ENCODE assay signal across 8 cellular contexts in genomic region chr5:109411627-109412026, GRCh38. TPM values are rescaled to one million over a fixed set of nuclear protein-coding genes. Genes with fewer than 3 reads are reported as not detected.
DNase-seq lines count a peak whose midpoint lies in the region; ATAC-seq, FAIRE-seq and TF ChIP-seq lines count a peak whose summit lies in the region.

No MANE protein-coding gene starts in this region.

- SMC1A ChIA-PET in GM12878 (lab: Charles Lee; ENCODE audit: uncharacterized antibody, unreplicated experiment): interaction anchor here (1.0 kb wide), 2 partner anchors 12 to 56 kb away, joined by 3 read pairs; no protein-coding TSS in a partner anchor

- TF ChIP-seq RAD21 in GM12878 (IDR thresholded peaks at IDR 0.05; ENCODE audit: insufficient read depth, low read depth, low read length): no peak

- TF ChIP-seq EP300 in GM12878 (IDR thresholded peaks at IDR 0.05; ENCODE audit: borderline replicate concordance in 1 of 2, control insufficient read depth in 1 of 2, low read depth in 2 of 2, low read length in 2 of 2): no peak

- H3K36me3 ChIP-seq in ACC112 (ENCODE audit: insufficient read depth, low read length) (no peaks in the 10 kb centered on the region), GM12878 (ENCODE audit: control insufficient read depth in 2 of 2, insufficient read depth in 2 of 2, low read length in 1 of 2) (no peaks in the 10 kb centered on the region), mucosa of descending colon (ENCODE audit: low read depth) (peaks cover 4% of the 10 kb centered on the region)

- RAD21 ChIA-PET in GM12878 (lab: Charles Lee; ENCODE audit: unreplicated experiment): no interaction called here

- in situ Hi-C loops in GM12878 (cut with MboI): no loop called here

- H3K79me2 ChIP-seq in ACC112 (ENCODE audit: control insufficient read depth, insufficient read depth, low read length, unreplicated experiment) (peaks cover 25% of the 10 kb centered on the region), GM12878 (ENCODE audit: control insufficient read depth, insufficient read depth, low read length) (peaks cover 29% of the 10 kb centered on the region)

- H3K4me2 ChIP-seq in GM12878 (ENCODE audit: control insufficient read depth, insufficient read depth): peak overlapping the region; percentile 88; the same call in 1 of the 2 replicates

- H3K27me3 ChIP-seq in ACC112 (ENCODE audit: insufficient read depth, low read length) (no peaks in the 10 kb centered on the region), GM12878 (replicated peaks in 1 of 2; ENCODE audit: control insufficient read depth in 2 of 2, insufficient read depth in 2 of 2, low read length in 1 of 2) (no peaks in the 10 kb centered on the region)

- peaks cover 10% of the 10 kb centered on the region; the same call in 2 of the 3 replicates for H3K9me3 ChIP-seq in GM12878 (replicated peaks; ENCODE audit: control insufficient read depth, insufficient read depth, low read length)
- H3K9me3 ChIP-seq in mucosa of descending colon: no peaks in the 10 kb centered on the region

- 95% methylated on average over 3 of the region's 3 CpGs for WGBS in GM12878 (ENCODE audit: insufficient coverage, insufficient replicate concordance, low lambda C conversion rate, missing lambda C conversion rate)

- no TSS peak for BruUV-seq in GM12878 (replicated peaks; lab: Mats Ljungman, UMichigan)

- H2AFZ ChIP-seq in ACC112 (ENCODE audit: low read length, unreplicated experiment) (no peak overlapping the region), GM12878 (ENCODE audit: control insufficient read depth, low read depth, low read length) (peak overlapping the region; percentile 26)

- peaks cover 23% of the 10 kb centered on the region for H3K4me1 ChIP-seq in ACC112 (ENCODE audit: control insufficient read depth, insufficient read depth, low read length, unreplicated experiment)
- H3K4me1 ChIP-seq in GM12878 (ENCODE audit: control insufficient read depth, insufficient read depth, low read length): peaks cover 10% of the 10 kb centered on the region; the same call in 1 of the 2 replicates
- H3K4me1 ChIP-seq in mucosa of descending colon (ENCODE audit: low read depth): peaks cover 17% of the 10 kb centered on the region

- DNase-seq in HS-27A (ENCODE audit: low read depth) (peak; percentile 19), GM12878 (ENCODE audit: low read depth, low spot score) (no peak), medulla oblongata (ENCODE audit: extremely low spot score) (peak; percentile 14), mucosa of descending colon (no peak), DMS153 (lab: John Stamatoyannopoulos, UW) (no peak), NCI-H1092 (lab: John Stamatoyannopoulos, UW) (no peak)

- no peak overlapping the region for H3K9ac ChIP-seq in GM12878 (ENCODE audit: control insufficient read depth, insufficient read depth, low read length)

- FAIRE-seq in GM12878 (lab: Jason Lieb, UNC): no peak

- no peak for TF ChIP-seq POLR2A in GM12878 (IDR thresholded peaks at IDR 0.05; ENCODE audit: low read depth, low read length)

- H3K27ac ChIP-seq in ACC112 (ENCODE audit: low read depth, low read length): peak overlapping the region; percentile 99
- H3K27ac ChIP-seq in GM12878 (ENCODE audit: control insufficient read depth, insufficient read depth): peak overlapping the region; percentile 98; the same call in 1 of the 2 replicates

- intact Hi-C loops in GM12878 (cut with micrococcal nuclease; ENCODE audit: unreplicated experiment) (loop anchor here (2.0 to 5.0 kb wide), 2 partner anchors 277 to 1029 kb away; partner anchors contain the start of genes FBXL17 and MAN2A1), mucosa of descending colon (cut with DNase I, micrococcal nuclease) (no loop called here)

- POLR2A ChIA-PET in GM12878 (lab: Charles Lee): no interaction called here

- CTCF ChIA-PET in GM12878 (lab: Yijun Ruan, JAX): interaction anchor here (1.0 to 2.0 kb wide), 2 partner anchors 54 to 770 kb away, joined by 3 to 4 read pairs; no protein-coding TSS in a partner anchor

- ATAC-seq in GM12878: no peak
- ATAC-seq in mucosa of descending colon: no peak
- no peak for ATAC-seq in HG03139 (IDR thresholded peaks at IDR 0.05; ENCODE audit: unreplicated experiment)

- no peaks in the 10 kb centered on the region for H4K20me1 ChIP-seq in GM12878 (ENCODE audit: control insufficient read depth, insufficient read depth)

- peak overlapping the region; percentile 83; the same call in 1 of the 2 replicates for H3K4me3 ChIP-seq in ACC112 (ENCODE audit: low read depth, low read length)
- no peak overlapping the region for H3K4me3 ChIP-seq in GM12878
- no peak overlapping the region for H3K4me3 ChIP-seq in mucosa of descending colon

- TF ChIP-seq CTCF in GM12878 (IDR thresholded peaks at IDR 0.05 in 2 of 3, conservative IDR thresholded peaks at IDR 0.05 in 1 of 3; ENCODE audit: control insufficient read depth in 2 of 3, extremely low read depth in 1 of 3, insufficient read depth in 1 of 3, low read depth in 3 of 3, low read length in 3 of 3) (no peak), mucosa of descending colon (IDR thresholded peaks at IDR 0.05) (no peak)

TF ChIP-seq in GM12878, 131 proteins besides CTCF, POLR2A, EP300 and RAD21 (continues in another document):
- TF ChIP-seq ATF7 (IDR thresholded peaks at IDR 0.05; ENCODE audit: low read depth) (peak; percentile 90), ZBED1 (IDR thresholded peaks at IDR 0.05; ENCODE audit: borderline replicate concordance) (no peak), CREB1 (IDR thresholded peaks at IDR 0.05; ENCODE audit: low read depth) (peak; percentile 40; the same call in 1 of the 2 replicates), WRNIP1 (IDR thresholded peaks at IDR 0.05; ENCODE audit: borderline replicate concordance, low read depth, low read length) (no peak), RB1 (IDR thresholded peaks at IDR 0.05; ENCODE audit: borderline replicate concordance) (no peak), JUNB (IDR thresholded peaks at IDR 0.05) (peak; percentile 82), USF2 (IDR thresholded peaks at IDR 0.05; ENCODE audit: borderline replicate concordance, low read depth, low read length) (no peak), MEF2B (IDR thresholded peaks at IDR 0.05; ENCODE audit: partially characterized antibody, poor library complexity, severe bottlenecking) (no peak), BRCA1 (IDR thresholded peaks at IDR 0.05; ENCODE audit: low read depth, low read length) (no peak), SMAD5 (IDR thresholded peaks at IDR 0.05; ENCODE audit: low read depth) (no peak), HCFC1 (IDR thresholded peaks at IDR 0.05; ENCODE audit: low read length) (no peak), ATF2 (IDR thresholded peaks at IDR 0.05; ENCODE audit: low read length) (peak; percentile 66), CREM (IDR thresholded peaks at IDR 0.05; ENCODE audit: low read depth) (no peak), RBBP5 (conservative IDR thresholded peaks at IDR 0.05) (no peak), BCL3 (IDR thresholded peaks at IDR 0.05; ENCODE audit: borderline replicate concordance, insufficient read depth, low read depth, low read length, poor library complexity, severe bottlenecking) (no peak), RFX5 (IDR thresholded peaks at IDR 0.05; ENCODE audit: low read depth, low read length) (no peak)

RNA-seq across cellular contexts. Expression of gene PJA2, which starts 1.9 kb away (rescaled TPM):
- 90.2 and 91.5 TPM in 2 replicates for total RNA-seq in GM12878 (2013; cell fraction: nucleolus; rRNA removed)
- total RNA-seq in GM12878 (2014; rRNA removed): 28.9 and 32.6 TPM in 2 replicates
- total RNA-seq in GM12878 (2014; rRNA removed; fragmentation: Illumina TruSeq; extraction: Trizol): 52.1 and 52.7 TPM in 2 replicates
- 43.0 and 43.5 TPM in 2 replicates for total RNA-seq in GM12878 (2021)
- 23.0 TPM for polyA plus RNA-seq in GM12878 (2011; ENCODE audit: low read depth)
- polyA plus RNA-seq in GM12878 (2011; rRNA removed): 93.4 and 142 TPM in 2 replicates
- 29.4 and 37.6 TPM in 2 replicates for polyA plus RNA-seq in GM12878 (2011; cell fraction: cytosol; rRNA removed)
- 29.6 and 35.0 TPM in 2 replicates for polyA plus RNA-seq in GM12878 (2011; cell fraction: nucleus; rRNA removed)
- 39.1 and 49.3 TPM in 2 replicates for polyA plus RNA-seq in GM12878 (2012)
- 52.5 and 64.9 TPM in 2 replicates for polyA plus RNA-seq in GM12878 (2014; fragmentation: Illumina TruSeq; extraction: Trizol)
- polyA plus RNA-seq in GM12878 (2014; fragmentation: Nextera tagmentation; extraction: Ambion mirVana): 10 to 100 TPM; 27.8 to 28.2 TPM
- polyA plus RNA-seq in GM12878 (2014; rRNA removed): 25.6 and 31.2 TPM in 2 replicates
- polyA plus RNA-seq in GM12878 (2016; fragmentation: Nextera tagmentation; extraction: Ambion mirVana): 10 to 100 TPM; 58.0 to 58.7 TPM
- polyA minus RNA-seq in GM12878 (2011; rRNA and poly(A)+ RNA removed): 87.6 and 117 TPM in 2 replicates
- 32.6 and 35.9 TPM in 2 replicates for polyA minus RNA-seq in GM12878 (2011; cell fraction: cytosol; rRNA and poly(A)+ RNA removed)
- 35.3 and 44.2 TPM in 2 replicates for polyA minus RNA-seq in GM12878 (2011; cell fraction: nucleus; rRNA and poly(A)+ RNA removed)
- total RNA-seq in mucosa of descending colon: 100 to 1,000 TPM in 1 of 3 donors, 10 to 100 TPM in 2; 76.5 to 139 (median 83.7) TPM

Comparison
In these comparisons a context has a peak if more than half of its experiments do, and no peak if none do; other contexts are left out.
1. DNase-seq: peak in HS-27A (single experiment) and medulla oblongata (single experiment); none in GM12878 (single experiment), mucosa of descending colon (0 of 3), DMS153 (single experiment) and NCI-H1092 (single experiment).